Comparison of ENCODE assay signal across 14 cellular contexts in genomic region chr12:18882690-18883089, GRCh38.
"Had no signal": no experiment of that assay in that cellular context is flagged by ENCODE, and none has a peak within 500 bp of the region (broad histone marks: within the 10 kb centered on the region; RNA-seq: fewer than 3 reads in every experiment).

No MANE protein-coding gene starts in this region.

- H3K4me3 ChIP-seq: sigmoid colon had no signal

- H3K36me3 Mint-ChIP-seq: activated naive CD4-positive, alpha-beta T cell treated with anti-CD3 and anti-CD28 coated beads, Interleukin-2, amount 10 ng/mL, durations not matched to agents 7 days and 5 days; natural killer cell had no signal

- H3K4me3 Mint-ChIP-seq: activated naive CD4-positive, alpha-beta T cell treated with anti-CD3 and anti-CD28 coated beads, Interleukin-2, amount 10 ng/mL, durations not matched to agents 7 days and 5 days; activated T-helper 17 cell treated with anti-CD3 and anti-CD28 coated beads, Interleukin-2, amount 50 U/mL, for 72 hours; natural killer cell had no signal

- H3K4me1 Mint-ChIP-seq: activated naive CD4-positive, alpha-beta T cell treated with anti-CD3 and anti-CD28 coated beads, Interleukin-2, amount 10 ng/mL, durations not matched to agents 7 days and 5 days; activated T-helper 17 cell treated with anti-CD3 and anti-CD28 coated beads, Interleukin-2, amount 50 U/mL, for 72 hours; natural killer cell had no signal

- H3K9me3 Mint-ChIP-seq: activated naive CD4-positive, alpha-beta T cell treated with anti-CD3 and anti-CD28 coated beads, Interleukin-2, amount 10 ng/mL, durations not matched to agents 7 days and 5 days; activated T-helper 17 cell treated with anti-CD3 and anti-CD28 coated beads, Interleukin-2, amount 50 U/mL, for 72 hours had no signal

- H3K4me1 ChIP-seq: sigmoid colon had no signal

- H3K27ac ChIP-seq: brain microvascular endothelial cell, sigmoid colon had no signal

- DNase-seq: activated CD4-positive, alpha-beta T cell treated with anti-CD3 and anti-CD28 coated beads, Interleukin-2, amount 50 U/mL, for 1 hour; activated naive CD4-positive, alpha-beta T cell treated with anti-CD3 and anti-CD28 coated beads, Interleukin-2, amount 10 ng/mL, durations not matched to agents 7 days and 5 days; activated T-cell treated with anti-CD3 and anti-CD28 coated beads for 4 hours; amniotic stem cell; brain microvascular endothelial cell; hypothalamus; natural killer cell; nucleus accumbens; sigmoid colon; stimulated activated naive CD4-positive, alpha-beta T cell treated with Interleukin-2 at 50 U/mL for 16 hours; T-helper 2 cell; trophoblast cell had no signal

- H3K27me3 Mint-ChIP-seq: activated naive CD4-positive, alpha-beta T cell treated with anti-CD3 and anti-CD28 coated beads, Interleukin-2, amount 10 ng/mL, durations not matched to agents 7 days and 5 days had no signal

- H3K27me3 ChIP-seq: brain microvascular endothelial cell, sigmoid colon had no signal

- H3K27ac Mint-ChIP-seq: activated naive CD4-positive, alpha-beta T cell treated with anti-CD3 and anti-CD28 coated beads, Interleukin-2, amount 10 ng/mL, durations not matched to agents 7 days and 5 days; activated T-helper 17 cell treated with anti-CD3 and anti-CD28 coated beads, Interleukin-2, amount 50 U/mL, for 72 hours; natural killer cell had no signal

- H3K9me3 ChIP-seq: sigmoid colon had no signal

- H3K36me3 ChIP-seq: brain microvascular endothelial cell, sigmoid colon had no signal

- ATAC-seq: activated T-helper 17 cell treated with anti-CD3 and anti-CD28 coated beads, Interleukin-2, amount 50 U/mL, for 72 hours; esophagus mucosa; natural killer cell had no signal
